ENCODE assay signal across 9 cellular contexts in genomic region chrY:19567051-19567901, GRCh38.
DNase-seq lines count a peak whose midpoint lies in the region; ATAC-seq and TF ChIP-seq lines count a peak whose summit lies in the region.
"Had no signal": no experiment of that assay in that cellular context is flagged by ENCODE, and none has a peak within 500 bp of the region (broad histone marks: within the 10 kb centered on the region; RNA-seq: fewer than 3 reads in every experiment).

No MANE protein-coding gene starts in this region.

- DNase-seq in Ammon's horn (ENCODE audit: low spot score), result peak; percentile 95
- DNase-seq in cerebellar cortex (ENCODE audit: low spot score), result peak; percentile 98
- DNase-seq in naive thymus-derived CD4-positive, alpha-beta T cell, result peak in 4 of 9 donors; percentile 55 to 85 (median 78)
- DNase-seq in DMS 273 (lab: John Stamatoyannopoulos, UW; ENCODE audit: unreplicated experiment), result no peak
- no peak for DNase-seq in OCI-M2 (lab: John Stamatoyannopoulos, UW; ENCODE audit: unreplicated experiment)

- POLR2A ChIA-PET in naive thymus-derived CD4-positive, alpha-beta T cell (lab: Charles Lee), result interaction anchor here (0.7 to 3.4 kb wide), 24 partner anchors 9 to 1009 kb away, joined by 3 to 42 read pairs (median 4); partner anchors contain the start of genes EIF1AY and KDM5D

- peak overlapping the region in 5 of 9 donors; percentile 99 to 100 (median 99) for H3K27ac Mint-ChIP-seq in naive thymus-derived CD4-positive, alpha-beta T cell

- no peaks in the 10 kb centered on the region for H3K27me3 Mint-ChIP-seq in naive thymus-derived CD4-positive, alpha-beta T cell
- H3K27me3 Mint-ChIP-seq: brain had no signal

- TF ChIP-seq CTCF in OCI-LY3 (IDR thresholded peaks at IDR 0.05; ENCODE audit: low read depth, low read length), result no peak

- H3K4me2 ChIP-seq in OCI-LY3 (ENCODE audit: low read length), result peak overlapping the region; percentile 82

- H3K79me2 ChIP-seq in OCI-LY3 (ENCODE audit: low read length), result peaks cover 49% of the 10 kb centered on the region

- peaks cover 24% of the 10 kb centered on the region for H3K4me1 ChIP-seq in OCI-LY3 (ENCODE audit: low read length)
- peaks cover 14 to 23% of the 10 kb centered on the region in 2 donors for H3K4me1 ChIP-seq in naive thymus-derived CD4-positive, alpha-beta T cell (ENCODE audit: control insufficient read depth in 2 of 2, insufficient read depth in 2 of 2, low read length in 2 of 2)

- H4K20me1 ChIP-seq in OCI-LY3 (ENCODE audit: insufficient read depth, low read length), result peaks cover 24% of the 10 kb centered on the region; the same call in 1 of the 2 replicates

- H3K9me3 ChIP-seq in OCI-LY3 (ENCODE audit: insufficient read depth, low read length), result no peaks in the 10 kb centered on the region
- H3K9me3 ChIP-seq in naive thymus-derived CD4-positive, alpha-beta T cell (ENCODE audit: control insufficient read depth in 2 of 3, low read length in 3 of 3), result no peaks in the 10 kb centered on the region

- peak overlapping the region; percentile 96 for H3K4me3 ChIP-seq in OCI-LY3 (ENCODE audit: low read length)
- H3K4me3 ChIP-seq in naive thymus-derived CD4-positive, alpha-beta T cell (ENCODE audit: low read length), result peak overlapping the region; percentile 92

- intact Hi-C loops in naive thymus-derived CD4-positive, alpha-beta T cell (cut with micrococcal nuclease), result loop anchor here (1.0 to 10.0 kb wide), 14 partner anchors 8 to 1690 kb away; partner anchors contain the start of genes EIF1AY (in 2 of the 2) and KDM5D (in 2 of the 2)

- peak; percentile 72 for ATAC-seq in HG02588 (IDR thresholded peaks at IDR 0.05; ENCODE audit: unreplicated experiment)
- ATAC-seq in naive thymus-derived CD4-positive, alpha-beta T cell, result peak; percentile 89
- no peak for ATAC-seq in GM19328 (IDR thresholded peaks at IDR 0.05; ENCODE audit: unreplicated experiment)

- CTCF ChIA-PET in naive thymus-derived CD4-positive, alpha-beta T cell (lab: Charles Lee), result interaction anchor here (0.8 to 1.2 kb wide), 3 partner anchors 67 to 135 kb away, joined by 3 to 5 read pairs (median 3); no protein-coding TSS in a partner anchor

- peak overlapping the region in 5 of 10 donors; percentile 91 to 99 (median 93) for H3K4me3 Mint-ChIP-seq in naive thymus-derived CD4-positive, alpha-beta T cell

- no peaks in the 10 kb centered on the region for H3K9me3 Mint-ChIP-seq in naive thymus-derived CD4-positive, alpha-beta T cell
- H3K9me3 Mint-ChIP-seq: brain had no signal

- peaks cover 4% of the 10 kb centered on the region for H3K36me3 ChIP-seq in OCI-LY3 (replicated peaks; ENCODE audit: low read depth, low read length)
- no peaks in the 10 kb centered on the region for H3K36me3 ChIP-seq in naive thymus-derived CD4-positive, alpha-beta T cell (ENCODE audit: control insufficient read depth in 2 of 3, insufficient read depth in 3 of 3, low read length in 3 of 3)

- peak overlapping the region; percentile 91 for H2AFZ ChIP-seq in OCI-LY3 (ENCODE audit: low read depth, low read length)

- H3K27me3 ChIP-seq in OCI-LY3 (ENCODE audit: low read depth, low read length), result no peaks in the 10 kb centered on the region
- no peaks in the 10 kb centered on the region for H3K27me3 ChIP-seq in naive thymus-derived CD4-positive, alpha-beta T cell (ENCODE audit: control insufficient read depth in 2 of 2, insufficient read depth in 2 of 2, low read length in 2 of 2)

- H3K4me1 Mint-ChIP-seq in naive thymus-derived CD4-positive, alpha-beta T cell, result peaks cover 0 to 43% (median 20%) of the 10 kb centered on the region in 7 donors
- H3K4me1 Mint-ChIP-seq: brain had no signal

- H3K27ac ChIP-seq in OCI-LY3 (ENCODE audit: low read length), result peak overlapping the region; percentile 99
- H3K27ac ChIP-seq in naive thymus-derived CD4-positive, alpha-beta T cell (ENCODE audit: low read depth, low read length), result peak overlapping the region; percentile 90

- peaks cover 0 to 10% (median 0%) of the 10 kb centered on the region in 5 donors for H3K36me3 Mint-ChIP-seq in naive thymus-derived CD4-positive, alpha-beta T cell
- H3K36me3 Mint-ChIP-seq: brain had no signal

- peak overlapping the region; percentile 96 for H3K9ac ChIP-seq in OCI-LY3 (ENCODE audit: low read length)

Comparison
In these comparisons a context has a peak if more than half of its experiments do, and no peak if none do; other contexts are left out.
1. DNase-seq: peak in Ammon's horn (single experiment) and cerebellar cortex (single experiment); none in DMS 273 (single experiment) and OCI-M2 (single experiment).